In genomic region chr12:11765817-11766794, GRCh38 we compare ENCODE assay signal across 8 cellular contexts.
DNase-seq lines count a peak whose midpoint lies in the region; ATAC-seq, FAIRE-seq and TF ChIP-seq lines count a peak whose summit lies in the region.

No MANE protein-coding gene starts in this region.

- H3K36me3 ChIP-seq in adrenal gland (replicated peaks in 1 of 2) = peaks cover 0 to 5% of the 10 kb centered on the region in 2 donors

- WGBS in adrenal gland, 4 donors = 43 to 54% (median 48%) methylated on average over 19 of the region's 19 CpGs

- intact Hi-C loops in adrenal gland (cut with DNase I) (no loop called here), left colon (cut with DNase I, micrococcal nuclease) (no loop called here)

- in situ Hi-C loops in GM13976 (cut with MboI; ENCODE audit: low sequenced_read_pairs, unreplicated experiment) = no loop called here

- H3K27me3 ChIP-seq in adrenal gland = no peaks in the 10 kb centered on the region

- no peak for FAIRE-seq in urothelium cell line (lab: Jason Lieb, UNC)

- DNase-seq in GM13976 (ENCODE audit: low spot score) (peak; percentile 55), RPMI7951 (ENCODE audit: low read depth) (peak; percentile 47), adrenal gland (peak in 5 of 7 donors; percentile 35 to 67 (median 40)), left colon (peak; percentile 30 to 39), RKO (ENCODE audit: low spot score) (no peak), urothelium cell line (ENCODE audit: low spot score) (no peak)
- peak; percentile 51 to 69 for DNase-seq in stimulated activated CD4-positive, alpha-beta T cell treated with anti-CD3 and anti-CD28 coated beads, Interleukin-4, amount 100 ng/mL, for 48 hours (ENCODE audit: low read depth in 2 of 2)

- peak; percentile 60 for ATAC-seq in HG02763 (IDR thresholded peaks at IDR 0.05; ENCODE audit: unreplicated experiment)
- no peak for ATAC-seq in left colon

- H3K4me3 ChIP-seq in adrenal gland = no peak overlapping the region

- no peak for TF ChIP-seq CTCF in GM13976 (IDR thresholded peaks at IDR 0.05; ENCODE audit: borderline replicate concordance, control extremely low read depth, extremely low read depth, insufficient read depth, missing control alignments)
- no peak for TF ChIP-seq CTCF in adrenal gland (IDR thresholded peaks at IDR 0.05)

- no peaks in the 10 kb centered on the region for H3K9me3 ChIP-seq in adrenal gland (replicated peaks in 1 of 3)

- H3K4me1 ChIP-seq in adrenal gland (replicated peaks in 1 of 2) = peaks cover 33 to 43% of the 10 kb centered on the region in 2 donors

- H3K27ac ChIP-seq in adrenal gland = peak overlapping the region in 4 of 5 donors; percentile 43 to 93 (median 67)

- no peak for TF ChIP-seq POLR2A in adrenal gland (IDR thresholded peaks at IDR 0.05)

Comparison
In these comparisons a context has a peak if more than half of its experiments do, and no peak if none do; other contexts are left out.
1. DNase-seq: peak in GM13976 (single experiment), RPMI7951 (single experiment), adrenal gland (5 of 7), left colon (2 of 2) and stimulated activated CD4-positive, alpha-beta T cell treated with anti-CD3 and anti-CD28 coated beads, Interleukin-4, amount 100 ng/mL, for 48 hours (2 of 2); none in RKO (single experiment) and urothelium cell line (single experiment).